Comparison of ENCODE assay signal across 12 cellular contexts in the genomic region with DNA sequence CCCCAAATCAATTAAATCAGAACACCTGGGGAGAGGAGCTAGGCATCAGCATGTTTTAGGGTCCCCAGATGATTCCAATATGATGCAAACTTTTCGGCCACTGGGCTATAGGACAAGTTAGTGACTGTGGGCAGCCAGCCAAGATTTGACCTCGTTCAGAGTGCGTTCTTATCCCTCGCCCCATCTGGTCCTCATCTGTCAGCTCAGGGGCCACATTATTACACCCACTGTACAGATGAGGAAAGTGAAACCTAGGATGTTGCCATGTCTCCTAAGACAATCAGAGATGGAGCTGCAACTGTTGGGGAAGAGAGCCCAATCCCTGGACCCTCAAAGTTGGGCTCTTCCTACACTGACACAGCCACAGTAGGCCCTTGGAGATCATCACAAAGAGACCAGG.
"Had no signal": no experiment of that assay in that cellular context is flagged by ENCODE, and none has a peak within 500 bp of the region (broad histone marks: within the 10 kb centered on the region; RNA-seq: fewer than 3 reads in every experiment).

No MANE protein-coding gene starts in this region.

- DNase-seq: colonic mucosa; effector CD4-positive, alpha-beta T cell; endodermal cell; foreskin keratinocyte; immature natural killer cell; naive thymus-derived CD4-positive, alpha-beta T cell; nephron progenitor cell; stimulated activated CD4-positive, alpha-beta T cell treated with anti-CD3 and anti-CD28 coated beads, Interleukin-12 subunit alpha, Interleukin-12 subunit beta, amount 100 ng/mL, for 4 hours; stimulated activated naive CD4-positive, alpha-beta T cell treated with Interleukin-2 at 50 U/mL for 16 hours; trophoblast cell had no signal

- H3K4me1 Mint-ChIP-seq: immature natural killer cell had no signal

- H3K27ac Mint-ChIP-seq: endodermal cell, immature natural killer cell, nephron progenitor cell had no signal

- H3K4me1 ChIP-seq: colonic mucosa had no signal

- H3K27ac ChIP-seq: colonic mucosa, foreskin keratinocyte, skin epidermis had no signal

- H3K9me3 Mint-ChIP-seq: endodermal cell, immature natural killer cell, nephron progenitor cell had no signal

- H3K27me3 ChIP-seq: colonic mucosa had no signal

- H3K4me3 ChIP-seq: colonic mucosa, skin epidermis had no signal

- H3K27me3 Mint-ChIP-seq: naive thymus-derived CD4-positive, alpha-beta T cell had no signal

- ATAC-seq: foreskin keratinocyte; naive thymus-derived CD4-positive, alpha-beta T cell; sciatic nerve had no signal

- H3K36me3 ChIP-seq: colonic mucosa had no signal

- H3K9me3 ChIP-seq: colonic mucosa had no signal

- H3K4me3 Mint-ChIP-seq: endodermal cell; immature natural killer cell; naive thymus-derived CD4-positive, alpha-beta T cell; nephron progenitor cell had no signal

- H3K36me3 Mint-ChIP-seq: naive thymus-derived CD4-positive, alpha-beta T cell had no signal
